ENCODE assay signal across 16 cellular contexts in genomic region chr7:17103170-17103569, GRCh38.
DNase-seq lines count a peak whose midpoint lies in the region.
"Had no signal": no experiment of that assay in that cellular context is flagged by ENCODE, and none has a peak within 500 bp of the region (broad histone marks: within the 10 kb centered on the region; RNA-seq: fewer than 3 reads in every experiment).

No MANE protein-coding gene starts in this region.

- H3K9me3 ChIP-seq in NT2/D1 (ENCODE audit: insufficient read depth, low read length) = peaks cover 4% of the 10 kb centered on the region; the same call in 1 of the 2 replicates

- H3K36me3 ChIP-seq in NT2/D1 (ENCODE audit: insufficient read depth, insufficient read length, low read length) = no peaks in the 10 kb centered on the region
- H3K36me3 ChIP-seq: BLaER1 had no signal

- H3K4me3 ChIP-seq in NT2/D1 (ENCODE audit: insufficient read length, low read depth) = no peak overlapping the region
- H3K4me3 ChIP-seq: A549, BLaER1, GM12878 had no signal

- H3K27me3 ChIP-seq in NT2/D1 (ENCODE audit: insufficient read depth, insufficient read length) = no peaks in the 10 kb centered on the region
- H3K27me3 ChIP-seq: BLaER1 had no signal

- H3K9ac ChIP-seq in NT2/D1 (ENCODE audit: insufficient read length, low read depth) = no peak overlapping the region
- H3K9ac ChIP-seq: BLaER1 had no signal

- no peaks in the 10 kb centered on the region for H3K4me1 ChIP-seq in NT2/D1 (ENCODE audit: insufficient read depth, insufficient read length)
- H3K4me1 ChIP-seq: BLaER1 had no signal

- DNase-seq in DMS79 treated with DMSO at 0.1 percent for 48 hours (lab: John Stamatoyannopoulos, UW) = peak; percentile 14
- no peak for DNase-seq in DMS79 (lab: John Stamatoyannopoulos, UW)
- peak; percentile 40 for DNase-seq in NT2/D1 (ENCODE audit: low read depth, low spot score)
- DNase-seq in iPS DF 19.7 (ENCODE audit: low read depth, low spot score) = peak; percentile 30
- no peak for DNase-seq in germinal center (ENCODE audit: low spot score)
- DNase-seq in CD1c-positive myeloid dendritic cell (ENCODE audit: extremely low spot score) = no peak
- DNase-seq in NCI-H1436 treated with DMSO at 0.1 percent for 48 hours (lab: John Stamatoyannopoulos, UW) = no peak
- DNase-seq: AML-193; Calu3; CD8-positive, alpha-beta T cell; GOT3; H7; KBM-7 had no signal

Comparison
In these comparisons a context has a peak if more than half of its experiments do, and no peak if none do; other contexts are left out.
1. DNase-seq: peak in DMS79 treated with DMSO at 0.1 percent for 48 hours (single experiment), NT2/D1 (single experiment) and iPS DF 19.7 (single experiment); none in DMS79 (single experiment), germinal center (single experiment), CD1c-positive myeloid dendritic cell (single experiment) and NCI-H1436 treated with DMSO at 0.1 percent for 48 hours (single experiment).